19 cellular contexts compared by ENCODE assay signal in genomic region chr9:19799784-19800183, GRCh38. TPM values are rescaled to one million over a fixed set of nuclear protein-coding genes. Genes with fewer than 3 reads are reported as not detected.
"Had no signal": no experiment of that assay in that cellular context is flagged by ENCODE, and none has a peak within 500 bp of the region (broad histone marks: within the 10 kb centered on the region; RNA-seq: fewer than 3 reads in every experiment).

No MANE protein-coding gene starts in this region.

- H3K4me1 ChIP-seq: esophagus muscularis mucosa, parathyroid adenoma, tibial artery, uterus had no signal

- H3K36me3 ChIP-seq: esophagus muscularis mucosa, tibial artery, uterus had no signal

- DNase-seq: activated CD4-positive, alpha-beta T cell treated with anti-CD3 and anti-CD28 coated beads, Interleukin-2, amount 50 U/mL, for 1 hour; activated CD8-positive, alpha-beta memory T cell treated with anti-CD3 and anti-CD28 coated beads for 24 hours; activated naive CD4-positive, alpha-beta T cell; activated naive CD8-positive, alpha-beta T cell treated with anti-CD3 and anti-CD28 coated beads, Interleukin-2, amount 10 ng/mL, durations not matched to agents 7 days and 5 days; hippocampal formation; midbrain; naive B cell; retina; stimulated activated CD4-positive, alpha-beta T cell treated with anti-CD3 and anti-CD28 coated beads, Interleukin-2, amount 100 ng/mL, for 48 hours; stimulated activated naive CD4-positive, alpha-beta T cell; SW 1271; tibial artery; uterus had no signal

- H3K9ac ChIP-seq: parathyroid adenoma had no signal

- H3K27ac Mint-ChIP-seq: activated naive CD8-positive, alpha-beta T cell treated with anti-CD3 and anti-CD28 coated beads, Interleukin-2, amount 10 ng/mL, durations not matched to agents 7 days and 5 days had no signal

- H3K4me3 ChIP-seq: esophagus muscularis mucosa, lung, tibial artery, uterus had no signal

- H3K27me3 ChIP-seq: esophagus muscularis mucosa, tibial artery, uterus had no signal

- H3K9me3 ChIP-seq: esophagus muscularis mucosa, tibial artery, uterus had no signal

- H3K27ac ChIP-seq: esophagus muscularis mucosa, parathyroid adenoma, tibial artery, uterus had no signal

- H3K9me3 Mint-ChIP-seq: activated naive CD8-positive, alpha-beta T cell treated with anti-CD3 and anti-CD28 coated beads, Interleukin-2, amount 10 ng/mL, durations not matched to agents 7 days and 5 days had no signal

- H3K36me3 Mint-ChIP-seq: activated naive CD8-positive, alpha-beta T cell treated with anti-CD3 and anti-CD28 coated beads, Interleukin-2, amount 10 ng/mL, durations not matched to agents 7 days and 5 days; naive B cell had no signal

- H3K4me3 Mint-ChIP-seq: activated naive CD8-positive, alpha-beta T cell treated with anti-CD3 and anti-CD28 coated beads, Interleukin-2, amount 10 ng/mL, durations not matched to agents 7 days and 5 days; naive B cell had no signal

- H3K4me1 Mint-ChIP-seq: activated naive CD8-positive, alpha-beta T cell treated with anti-CD3 and anti-CD28 coated beads, Interleukin-2, amount 10 ng/mL, durations not matched to agents 7 days and 5 days; naive B cell had no signal

RNA-seq across cellular contexts. Expression of gene SLC24A2, which starts 10.9 kb away (rescaled TPM):
- total RNA-seq: activated naive CD8-positive, alpha-beta T cell treated with anti-CD3 and anti-CD28 coated beads, Interleukin-2, amount 10 ng/mL, durations not matched to agents 7 days and 5 days; bronchial epithelial cell; dermis microvascular lymphatic vessel endothelial cell; T-helper 2 cell treated with Interferon-gamma antibody and Interleukin-4, amounts not matched to agents 100 ng/mL and 5 ng/mL, for 36 hours had no signal
- polyA plus RNA-seq: lung had no signal
